In genomic region chr2:56266761-56267411, GRCh38 we compare ENCODE assay signal across 19 cellular contexts.
"Had no signal": no experiment of that assay in that cellular context is flagged by ENCODE, and none has a peak within 500 bp of the region (broad histone marks: within the 10 kb centered on the region; RNA-seq: fewer than 3 reads in every experiment).

No MANE protein-coding gene starts in this region.

- H3K4me1 Mint-ChIP-seq: activated naive CD4-positive, alpha-beta T cell treated with anti-CD3 and anti-CD28 coated beads, Interleukin-2, amount 50 U/mL, for 24 hours; memory B cell; naive B cell; neural crest cell had no signal

- H3K27me3 Mint-ChIP-seq: activated naive CD4-positive, alpha-beta T cell treated with anti-CD3 and anti-CD28 coated beads, Interleukin-2, amount 50 U/mL, for 24 hours; memory B cell; naive B cell had no signal

- H3K27ac Mint-ChIP-seq: activated naive CD4-positive, alpha-beta T cell treated with anti-CD3 and anti-CD28 coated beads, Interleukin-2, amount 50 U/mL, for 24 hours; memory B cell; naive B cell had no signal

- H3K9me3 ChIP-seq: ascending aorta, colonic mucosa, gastroesophageal sphincter, heart left ventricle, tibial artery had no signal

- H3K4me1 ChIP-seq: ascending aorta, colonic mucosa, gastroesophageal sphincter, heart left ventricle, tibial artery had no signal

- H3K4me3 ChIP-seq: ascending aorta, colonic mucosa, gastroesophageal sphincter, heart left ventricle, tibial artery had no signal

- H3K27ac ChIP-seq: ascending aorta, colonic mucosa, gastroesophageal sphincter, heart left ventricle, tibial artery, WERI-Rb-1 had no signal

- H3K36me3 ChIP-seq: ascending aorta, colonic mucosa, gastroesophageal sphincter, heart left ventricle, tibial artery, WERI-Rb-1 had no signal

- H3K36me3 Mint-ChIP-seq: activated naive CD4-positive, alpha-beta T cell treated with anti-CD3 and anti-CD28 coated beads, Interleukin-2, amount 50 U/mL, for 24 hours; memory B cell; naive B cell had no signal

- ATAC-seq: gastroesophageal sphincter, heart left ventricle, left ventricle myocardium superior had no signal

- H3K4me3 Mint-ChIP-seq: activated naive CD4-positive, alpha-beta T cell treated with anti-CD3 and anti-CD28 coated beads, Interleukin-2, amount 50 U/mL, for 24 hours; memory B cell; naive B cell; neural crest cell had no signal

- H3K9me3 Mint-ChIP-seq: activated naive CD4-positive, alpha-beta T cell treated with anti-CD3 and anti-CD28 coated beads, Interleukin-2, amount 50 U/mL, for 24 hours; memory B cell; neural crest cell had no signal

- DNase-seq: activated CD4-positive, alpha-beta T cell treated with anti-CD3 and anti-CD28 coated beads for 1 hour; activated CD4-positive, alpha-beta T cell treated with anti-CD3 and anti-CD28 coated beads, Interleukin-2, amount 50 U/mL, for 4 hours; activated gamma-delta T cell; colonic mucosa; heart left ventricle; left ventricle myocardium superior; naive B cell; retina; stimulated activated CD4-positive, alpha-beta T cell treated with anti-CD3 and anti-CD28 coated beads, Interleukin-12 subunit alpha, Interleukin-12 subunit beta, amount 100 ng/mL, for 4 hours; stimulated activated CD4-positive, alpha-beta T cell treated with anti-CD3 and anti-CD28 coated beads, Interleukin-1b, Interleukin-23, amount 100 ng/mL, for 48 hours; stimulated activated CD8-positive, alpha-beta memory T cell treated with anti-CD3 and anti-CD28 coated beads, Interleukin-4, amount 100 ng/mL, for 48 hours; stimulated activated naive CD4-positive, alpha-beta T cell; tibial artery; WERI-Rb-1 had no signal

- H3K27me3 ChIP-seq: ascending aorta, colonic mucosa, gastroesophageal sphincter, heart left ventricle, tibial artery had no signal
